ENCODE assay signal across 20 cellular contexts in the genomic region with DNA sequence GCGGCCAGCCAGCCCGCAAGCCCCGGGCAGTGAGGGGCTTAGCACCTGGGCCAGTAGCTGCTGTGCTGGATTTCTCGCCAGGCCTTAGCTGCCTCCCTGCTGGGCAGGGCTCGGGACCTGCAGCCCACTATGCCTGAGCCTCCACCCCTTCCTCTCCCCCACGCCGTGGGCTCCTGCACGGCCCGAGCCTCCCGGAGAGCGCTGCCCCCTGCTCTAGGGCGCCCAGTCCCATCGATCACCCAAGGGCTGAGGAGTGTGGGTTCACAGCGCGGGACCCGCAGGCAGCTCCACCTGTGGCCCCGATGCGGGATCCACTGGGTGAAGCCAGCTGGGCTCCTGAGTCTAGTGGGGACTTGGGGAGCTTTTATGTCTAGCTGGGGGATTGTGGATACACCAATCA.
"Had no signal": no experiment of that assay in that cellular context is flagged by ENCODE, and none has a peak within 500 bp of the region (broad histone marks: within the 10 kb centered on the region; RNA-seq: fewer than 3 reads in every experiment).

No MANE protein-coding gene starts in this region.

- ATAC-seq: foreskin keratinocyte; left cardiac atrium; lower lobe of right lung; natural killer cell treated with Interleukin-12 subunit alpha and Interleukin-12 subunit beta and Interleukin-15 and Interleukin-18, amount 100 ng/mL, for 72 hours; psoas muscle; stimulated activated naive CD8-positive, alpha-beta T cell treated with anti-CD3 and anti-CD28 coated beads, Interleukin-15, Interleukin-2, amounts not matched to agents 100 U/mL and 50 U/mL, for 24 hours had no signal

- H3K9me3 ChIP-seq: neutrophil, psoas muscle had no signal

- H3K27ac ChIP-seq: coronary artery, foreskin keratinocyte, left ventricle myocardium inferior, lower lobe of right lung, psoas muscle, sigmoid colon, skin epidermis, thoracic aorta, transverse colon had no signal

- H3K27ac Mint-ChIP-seq: endodermal cell; memory B cell; natural killer cell treated with Interleukin-12 subunit alpha and Interleukin-12 subunit beta and Interleukin-15 and Interleukin-18, amount 100 ng/mL, for 72 hours had no signal

- H3K4me1 Mint-ChIP-seq: endodermal cell, memory B cell had no signal

- H3K4me1 ChIP-seq: foreskin keratinocyte, left ventricle myocardium inferior, lower lobe of right lung, psoas muscle, sigmoid colon, transverse colon had no signal

- H3K79me2 ChIP-seq: hepatocyte had no signal

- H3K36me3 ChIP-seq: lower lobe of right lung, neutrophil, sigmoid colon, thoracic aorta, transverse colon had no signal

- H3K9me3 Mint-ChIP-seq: natural killer cell treated with Interleukin-12 subunit alpha and Interleukin-12 subunit beta and Interleukin-15 and Interleukin-18, amount 100 ng/mL, for 72 hours had no signal

- H2AFZ ChIP-seq: hepatocyte had no signal

- DNase-seq: effector CD4-positive, alpha-beta T cell; foreskin keratinocyte; kidney; left cardiac atrium; left ventricle myocardium inferior; lower lobe of right lung; midbrain; psoas muscle; retina; sigmoid colon; transverse colon had no signal

- H3K27me3 ChIP-seq: foreskin keratinocyte, hepatocyte, sigmoid colon, transverse colon had no signal

- H3K4me3 ChIP-seq: coronary artery, hepatocyte, left ventricle myocardium inferior, lower lobe of right lung, psoas muscle, skin epidermis, thoracic aorta, transverse colon had no signal

- H3K4me3 Mint-ChIP-seq: endodermal cell; memory B cell; natural killer cell treated with Interleukin-12 subunit alpha and Interleukin-12 subunit beta and Interleukin-15 and Interleukin-18, amount 100 ng/mL, for 72 hours had no signal
